In genomic region chr22:31945971-31946680, GRCh38 we compare ENCODE assay signal across 10 cellular contexts. TPM values are rescaled to one million over a fixed set of nuclear protein-coding genes. Genes with fewer than 3 reads are reported as not detected.
A peak's percentile ranks its signal among the peaks of the same experiment; 100 is the strongest.
DNase-seq lines count a peak whose midpoint lies in the region; ATAC-seq and TF ChIP-seq lines count a peak whose summit lies in the region.
"Had no signal": no experiment of that assay in that cellular context is flagged by ENCODE, and none has a peak within 500 bp of the region (broad histone marks: within the 10 kb centered on the region; RNA-seq: fewer than 3 reads in every experiment).

No MANE protein-coding gene starts in this region.

- peaks cover 60% of the 10 kb centered on the region for H4K20me1 ChIP-seq in neural progenitor cell (ENCODE audit: low read depth)

- DNase-seq in NB4 (ENCODE audit: low read depth) (peak; percentile 51), neural progenitor cell (ENCODE audit: low spot score) (peak; percentile 39), epidermal melanocyte (ENCODE audit: insufficient read length, low spot score) (no peak), MV-4-11 (lab: John Stamatoyannopoulos, UW) (no peak)
- no peak for DNase-seq in central memory CD4-positive, alpha-beta T cell
- DNase-seq: activated T-cell treated with anti-CD3 and anti-CD28 coated beads, Interleukin-2, amount 50 U/mL, for 4 hours; NCI-H1105 had no signal

- no peak overlapping the region for H3K27ac Mint-ChIP-seq in neural progenitor cell

- H3K27ac ChIP-seq in C4-2B = peak overlapping the region; percentile 95; the same call in 1 of the 2 replicates
- H3K27ac ChIP-seq in ectodermal cell (ENCODE audit: insufficient read depth, low read depth, low read length, poor library complexity, severe bottlenecking) = no peak overlapping the region
- no peak overlapping the region for H3K27ac ChIP-seq in neural progenitor cell

- H3K9me3 Mint-ChIP-seq in neural progenitor cell = no peaks in the 10 kb centered on the region
- H3K9me3 Mint-ChIP-seq: activated T-cell treated with anti-CD3 and anti-CD28 coated beads, Interleukin-2, amount 50 U/mL, for 4 hours had no signal

- H3K36me3 ChIP-seq in ectodermal cell (ENCODE audit: control insufficient read depth, insufficient read depth, low read length) = peaks cover 11% of the 10 kb centered on the region
- peaks cover 3% of the 10 kb centered on the region for H3K36me3 ChIP-seq in neural progenitor cell

- no peak for TF ChIP-seq POLR2A in NB4 (IDR thresholded peaks at IDR 0.05; ENCODE audit: extremely low read depth, insufficient read length)

- TF ChIP-seq CTCF in C4-2B (conservative IDR thresholded peaks at IDR 0.05) (no peak), NB4 (IDR thresholded peaks at IDR 0.05; ENCODE audit: low read depth, low read length) (no peak), neural progenitor cell (IDR thresholded peaks at IDR 0.05) (no peak)

- peaks cover 18% of the 10 kb centered on the region for H3K36me3 Mint-ChIP-seq in neural progenitor cell

- no peaks in the 10 kb centered on the region for H3K27me3 ChIP-seq in ectodermal cell (ENCODE audit: control insufficient read depth, insufficient read depth, low read length, poor library complexity, severe bottlenecking)
- H3K27me3 ChIP-seq in neural progenitor cell = no peaks in the 10 kb centered on the region

- H3K4me3 ChIP-seq in NB4 (ENCODE audit: low read depth, low read length) = peak overlapping the region; percentile 94
- H3K4me3 ChIP-seq in ectodermal cell (ENCODE audit: insufficient read depth, low read depth, low read length) = peak overlapping the region; percentile 95
- peak overlapping the region; percentile 98 for H3K4me3 ChIP-seq in neural progenitor cell

- peak overlapping the region; percentile 88 for H3K4me2 ChIP-seq in neural progenitor cell

- 27 to 39% methylated on average over 7 to 8 of the region's 8 CpGs for WGBS in ectodermal cell, 2 experiments

- H3K4me3 Mint-ChIP-seq in neural progenitor cell = no peak overlapping the region

- peaks cover 2% of the 10 kb centered on the region for H3K27me3 Mint-ChIP-seq in neural progenitor cell (ENCODE audit: insufficient read depth, low read depth)

- peaks cover 66% of the 10 kb centered on the region for H3K79me2 ChIP-seq in neural progenitor cell (ENCODE audit: low read depth)

- no peak overlapping the region for H2AFZ ChIP-seq in neural progenitor cell (replicated peaks)

- no peak for ATAC-seq in HG03460 (IDR thresholded peaks at IDR 0.05; ENCODE audit: unreplicated experiment)
- ATAC-seq: activated T-cell treated with anti-CD3 and anti-CD28 coated beads, Interleukin-2, amount 50 U/mL, for 4 hours had no signal

- peaks cover 13% of the 10 kb centered on the region for H3K4me1 Mint-ChIP-seq in neural progenitor cell

- H3K4me1 ChIP-seq in ectodermal cell (ENCODE audit: control insufficient read depth, insufficient read depth, low read length) = no peaks in the 10 kb centered on the region
- peaks cover 16% of the 10 kb centered on the region for H3K4me1 ChIP-seq in neural progenitor cell

- H3F3A ChIP-seq in neural progenitor cell (ENCODE audit: low read depth) = peaks cover 11% of the 10 kb centered on the region

- H3K9me3 ChIP-seq in ectodermal cell (ENCODE audit: control insufficient read depth, low read length) = no peaks in the 10 kb centered on the region
- H3K9me3 ChIP-seq in neural progenitor cell (ENCODE audit: low read depth) = no peaks in the 10 kb centered on the region

- H3K9ac ChIP-seq in neural progenitor cell = peak overlapping the region; percentile 90

RNA-seq across cellular contexts. Expression of gene YWHAH, which starts 1.8 kb away (rescaled TPM):
- polyA plus RNA-seq in ectodermal cell (2013, experiment 1 of 4) = 182 TPM
- polyA plus RNA-seq in ectodermal cell (2013, experiment 2 of 4) = 177 TPM
- 168 TPM for polyA plus RNA-seq in ectodermal cell (2013, experiment 3 of 4)
- 174 TPM for polyA plus RNA-seq in ectodermal cell (2013, experiment 4 of 4)
- 154 and 158 TPM in 2 replicates for total RNA-seq in neural progenitor cell (ENCODE audit: low replicate concordance)

Comparison
In these comparisons a context has a peak if more than half of its experiments do, and no peak if none do; other contexts are left out.
1. DNase-seq: peak in NB4 (single experiment) and neural progenitor cell (single experiment); none in epidermal melanocyte (single experiment), MV-4-11 (single experiment) and central memory CD4-positive, alpha-beta T cell (single experiment).
2. Peak in every context shown above with its lines, with median percentiles within 50 percentile points of each other: H3K4me3 ChIP-seq.